ENCODE assay signal across 8 cellular contexts in the genomic region with DNA sequence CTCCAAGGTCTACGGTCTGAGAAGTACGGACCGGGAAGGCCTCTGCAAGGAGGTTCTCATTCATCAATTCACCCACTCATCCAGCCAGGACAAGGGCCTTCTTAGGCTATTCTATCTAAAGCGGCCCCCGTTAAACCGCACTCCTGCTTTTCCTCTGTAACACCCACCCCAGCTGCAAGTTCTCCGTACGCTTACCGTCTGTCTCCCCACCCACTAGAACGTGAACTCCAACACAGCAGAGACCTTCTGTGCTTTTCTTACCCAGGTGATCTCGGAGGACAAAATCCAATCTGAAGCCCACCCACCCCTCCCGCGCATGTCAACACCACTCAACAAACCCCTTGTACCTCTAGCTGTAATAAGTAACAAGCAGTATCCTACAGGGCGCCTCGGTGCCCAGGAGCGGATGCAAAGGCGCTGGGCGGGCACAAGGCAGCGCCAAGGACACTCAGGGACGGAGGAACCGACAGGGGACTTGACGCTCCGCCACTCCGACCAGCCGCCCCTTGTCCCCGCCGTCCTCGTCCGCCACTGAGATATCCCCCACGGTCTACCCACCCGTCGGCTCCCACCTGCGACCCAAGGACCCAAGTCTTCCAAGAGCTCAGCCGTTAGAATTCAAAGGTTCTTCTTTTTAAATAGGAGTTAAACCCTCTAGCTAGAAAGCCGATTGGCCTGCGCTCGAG. TPM values are rescaled to one million over a fixed set of nuclear protein-coding genes. Genes with fewer than 3 reads are reported as not detected.
A peak's percentile ranks its signal among the peaks of the same experiment; 100 is the strongest.
DNase-seq lines count a peak whose midpoint lies in the region; ATAC-seq and TF ChIP-seq lines count a peak whose summit lies in the region.

A gene (minus strand): TSS at position 620 of the 686 bp plus-strand sequence. CDS start 4,018 bp downstream, outside the sequence.

- ATAC-seq in HG02798 (IDR thresholded peaks at IDR 0.05; ENCODE audit: poor library complexity, unreplicated experiment) = peak; percentile 30
- peak; percentile 27 for ATAC-seq in omental fat pad (ENCODE audit: low FRiP score)

- H3K4me3 ChIP-seq in esophagus (ENCODE audit: low read depth in 1 of 2, low read length in 2 of 2) = peak within 1 kb of the TSS; percentile 87 to 96

- peak within 1 kb of the TSS; percentile 95 for H3K27ac ChIP-seq in RWPE1
- H3K27ac ChIP-seq in esophagus (ENCODE audit: low read depth in 2 of 2, low read length in 1 of 2) = peak within 1 kb of the TSS; percentile 89 to 98

- peaks cover 2 to 5% of the 10 kb centered on the region in 2 donors for H3K36me3 ChIP-seq in esophagus (ENCODE audit: control insufficient read depth in 2 of 2, insufficient read depth in 2 of 2, low read length in 1 of 2)

- no peaks in the 10 kb centered on the region for H3K9me3 ChIP-seq in esophagus (ENCODE audit: control insufficient read depth in 2 of 2, insufficient read depth in 1 of 2, low read depth in 1 of 2, low read length in 1 of 2)

- H3K27me3 Mint-ChIP-seq in activated CD4-positive, alpha-beta T cell treated with anti-CD3 and anti-CD28 coated beads, Interleukin-2, amount 10 ng/mL, durations not matched to agents 7 days and 5 days = no peaks in the 10 kb centered on the region

- H3K27me3 ChIP-seq in esophagus (ENCODE audit: control insufficient read depth in 1 of 2, insufficient read depth in 2 of 2, low read length in 2 of 2) = no peaks in the 10 kb centered on the region

- H3K36me3 Mint-ChIP-seq in activated CD4-positive, alpha-beta T cell treated with anti-CD3 and anti-CD28 coated beads, Interleukin-2, amount 10 ng/mL, durations not matched to agents 7 days and 5 days (ENCODE audit: low read depth) = peaks cover 52% of the 10 kb centered on the region

- H3K4me1 ChIP-seq in esophagus (ENCODE audit: control insufficient read depth in 2 of 2, insufficient read depth in 2 of 2, low read length in 1 of 2) = peaks cover 0 to 2% of the 10 kb centered on the region in 2 donors

- H3K4me1 Mint-ChIP-seq in activated CD4-positive, alpha-beta T cell treated with anti-CD3 and anti-CD28 coated beads, Interleukin-2, amount 10 ng/mL, durations not matched to agents 7 days and 5 days = peaks cover 58% of the 10 kb centered on the region

- 1% methylated on average over 37 of the region's 37 CpGs for WGBS in esophagus, 2 donors

- no peak for TF ChIP-seq CTCF in RWPE1 (conservative IDR thresholded peaks at IDR 0.05; ENCODE audit: low read depth)
- TF ChIP-seq CTCF in omental fat pad (IDR thresholded peaks at IDR 0.05) = no peak

- H3K27ac Mint-ChIP-seq in activated CD4-positive, alpha-beta T cell treated with anti-CD3 and anti-CD28 coated beads, Interleukin-2, amount 10 ng/mL, durations not matched to agents 7 days and 5 days = no peak within 1 kb of the TSS

- no peaks in the 10 kb centered on the region for H3K9me3 Mint-ChIP-seq in activated CD4-positive, alpha-beta T cell treated with anti-CD3 and anti-CD28 coated beads, Interleukin-2, amount 10 ng/mL, durations not matched to agents 7 days and 5 days

- CTCF ChIA-PET in activated CD4-positive, alpha-beta T cell treated with anti-CD3 and anti-CD28 coated beads, Interleukin-2, amount 10 ng/mL, durations not matched to agents 7 days and 5 days (lab: Charles Lee) = interaction anchor here (0.7 to 1.2 kb wide), 8 partner anchors 9 to 63 kb away, joined by 3 to 5 read pairs (median 3); a partner anchor contains a TSS
- CTCF ChIA-PET in RWPE1 (lab: Yijun Ruan, JAX) = interaction anchor here (0.7 to 1.0 kb wide), 2 partner anchors 33 to 38 kb away, joined by 3 read pairs; a partner anchor contains a TSS

- POLR2A ChIA-PET in activated CD4-positive, alpha-beta T cell treated with anti-CD3 and anti-CD28 coated beads, Interleukin-2, amount 10 ng/mL, durations not matched to agents 7 days and 5 days (lab: Charles Lee) = interaction anchor here (0.6 to 1.0 kb wide), 4 partner anchors 20 to 77 kb away, joined by 3 read pairs; a partner anchor contains a TSS
- POLR2A ChIA-PET in RWPE1 (lab: Yijun Ruan, JAX; ENCODE audit: low non-redundant PET) = interaction anchor here (0.7 to 1.7 kb wide), 3 partner anchors 9 to 32 kb away, joined by 3 read pairs; no protein-coding TSS in a partner anchor

- DNase-seq in activated CD4-positive, alpha-beta T cell treated with anti-CD3 and anti-CD28 coated beads, Interleukin-2, amount 10 ng/mL, durations not matched to agents 7 days and 5 days = no peak
- DNase-seq in activated CD4-positive, alpha-beta T cell treated with anti-CD3 and anti-CD28 coated beads, Interleukin-2, amount 50 U/mL, for 1 hour = no peak
- DNase-seq in RWPE1 (ENCODE audit: low spot score) (no peak), omental fat pad (ENCODE audit: low spot score) (no peak), middle frontal gyrus (ENCODE audit: extremely low spot score, low spot score) (no peak), iPS-NIHi7 (ENCODE audit: extremely low spot score) (no peak)

- no peak within 1 kb of the TSS for H3K4me3 Mint-ChIP-seq in activated CD4-positive, alpha-beta T cell treated with anti-CD3 and anti-CD28 coated beads, Interleukin-2, amount 10 ng/mL, durations not matched to agents 7 days and 5 days

RNA-seq across cellular contexts. Expression of the gene that starts here (rescaled TPM):
- total RNA-seq in activated CD4-positive, alpha-beta T cell treated with anti-CD3 and anti-CD28 coated beads, Interleukin-2, amount 10 ng/mL, durations not matched to agents 7 days and 5 days = 10 to 100 TPM; 73.6 to 83.0 TPM
- 1 to 10 TPM; 5.5 to 8.7 TPM for polyA plus RNA-seq in esophagus
- total RNA-seq in omental fat pad = 1 to 10 TPM in 3 of 4 donors, under 1 TPM in 1; 0.95 to 4.1 (median 2.5) TPM

Comparison
In these comparisons a context has a peak if more than half of its experiments do, and no peak if none do; other contexts are left out.
1. RNA of the gene that starts here (total RNA-seq): 73.6 to 83.0 TPM in activated CD4-positive, alpha-beta T cell treated with anti-CD3 and anti-CD28 coated beads, Interleukin-2, amount 10 ng/mL, durations not matched to agents 7 days and 5 days; 0.95 to 4.1 TPM in omental fat pad; every median in the first group is over 10 times any median in the second.